Comparison of ENCODE assay signal across 1 cellular context in the genomic region with DNA sequence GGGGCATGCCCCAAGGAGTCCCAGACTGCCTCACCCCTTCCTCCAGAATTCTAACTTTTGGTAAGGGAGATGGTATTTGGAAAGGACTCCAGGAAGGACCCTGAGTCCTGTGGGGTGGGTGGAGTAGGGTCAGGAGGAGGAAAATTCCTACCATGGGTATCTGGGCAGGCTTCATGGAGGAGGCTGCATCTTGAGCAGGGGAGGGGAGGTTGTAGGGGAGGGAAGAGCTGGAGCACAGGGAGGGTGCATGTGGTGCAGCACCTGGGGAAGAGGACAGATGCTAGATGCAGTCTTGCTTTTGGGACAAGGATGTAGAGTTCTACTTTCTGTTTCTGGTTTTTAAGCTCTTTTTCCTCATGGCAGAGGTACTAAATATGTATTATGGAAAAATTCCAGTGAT.
TF ChIP-seq lines count a peak whose summit lies in the region.

No MANE protein-coding gene starts in this region.

TF ChIP-seq in SK-N-SH, 30 proteins besides CTCF, POLR2A, EP300 and RAD21 (continued from another document):
- TF ChIP-seq FOXM1 (IDR thresholded peaks at IDR 0.05; ENCODE audit: low read depth) (no peak), NRF1 (IDR thresholded peaks at IDR 0.05; ENCODE audit: low read depth, low read length) (no peak), JUND (IDR thresholded peaks at IDR 0.05) (no peak), ELF1 (IDR thresholded peaks at IDR 0.05) (no peak), EZH2phosphoT487 (IDR thresholded peaks at IDR 0.05; ENCODE audit: borderline replicate concordance, low read depth) (no peak), RFX5 (IDR thresholded peaks at IDR 0.05; ENCODE audit: low read length) (no peak)
- TF ChIP-seq, protein P1, sequence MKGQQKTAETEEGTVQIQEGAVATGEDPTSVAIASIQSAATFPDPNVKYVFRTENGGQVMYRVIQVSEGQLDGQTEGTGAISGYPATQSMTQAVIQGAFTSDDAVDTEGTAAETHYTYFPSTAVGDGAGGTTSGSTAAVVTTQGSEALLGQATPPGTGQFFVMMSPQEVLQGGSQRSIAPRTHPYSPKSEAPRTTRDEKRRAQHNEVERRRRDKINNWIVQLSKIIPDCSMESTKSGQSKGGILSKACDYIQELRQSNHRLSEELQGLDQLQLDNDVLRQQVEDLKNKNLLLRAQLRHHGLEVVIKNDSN (IDR thresholded peaks at IDR 0.05; ENCODE audit: borderline replicate concordance, low read depth) = no peak
- TF ChIP-seq, protein P2, sequence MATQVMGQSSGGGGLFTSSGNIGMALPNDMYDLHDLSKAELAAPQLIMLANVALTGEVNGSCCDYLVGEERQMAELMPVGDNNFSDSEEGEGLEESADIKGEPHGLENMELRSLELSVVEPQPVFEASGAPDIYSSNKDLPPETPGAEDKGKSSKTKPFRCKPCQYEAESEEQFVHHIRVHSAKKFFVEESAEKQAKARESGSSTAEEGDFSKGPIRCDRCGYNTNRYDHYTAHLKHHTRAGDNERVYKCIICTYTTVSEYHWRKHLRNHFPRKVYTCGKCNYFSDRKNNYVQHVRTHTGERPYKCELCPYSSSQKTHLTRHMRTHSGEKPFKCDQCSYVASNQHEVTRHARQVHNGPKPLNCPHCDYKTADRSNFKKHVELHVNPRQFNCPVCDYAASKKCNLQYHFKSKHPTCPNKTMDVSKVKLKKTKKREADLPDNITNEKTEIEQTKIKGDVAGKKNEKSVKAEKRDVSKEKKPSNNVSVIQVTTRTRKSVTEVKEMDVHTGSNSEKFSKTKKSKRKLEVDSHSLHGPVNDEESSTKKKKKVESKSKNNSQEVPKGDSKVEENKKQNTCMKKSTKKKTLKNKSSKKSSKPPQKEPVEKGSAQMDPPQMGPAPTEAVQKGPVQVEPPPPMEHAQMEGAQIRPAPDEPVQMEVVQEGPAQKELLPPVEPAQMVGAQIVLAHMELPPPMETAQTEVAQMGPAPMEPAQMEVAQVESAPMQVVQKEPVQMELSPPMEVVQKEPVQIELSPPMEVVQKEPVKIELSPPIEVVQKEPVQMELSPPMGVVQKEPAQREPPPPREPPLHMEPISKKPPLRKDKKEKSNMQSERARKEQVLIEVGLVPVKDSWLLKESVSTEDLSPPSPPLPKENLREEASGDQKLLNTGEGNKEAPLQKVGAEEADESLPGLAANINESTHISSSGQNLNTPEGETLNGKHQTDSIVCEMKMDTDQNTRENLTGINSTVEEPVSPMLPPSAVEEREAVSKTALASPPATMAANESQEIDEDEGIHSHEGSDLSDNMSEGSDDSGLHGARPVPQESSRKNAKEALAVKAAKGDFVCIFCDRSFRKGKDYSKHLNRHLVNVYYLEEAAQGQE (IDR thresholded peaks at IDR 0.05; ENCODE audit: low read depth, low read length) = no peak
- TF ChIP-seq, protein P3, sequence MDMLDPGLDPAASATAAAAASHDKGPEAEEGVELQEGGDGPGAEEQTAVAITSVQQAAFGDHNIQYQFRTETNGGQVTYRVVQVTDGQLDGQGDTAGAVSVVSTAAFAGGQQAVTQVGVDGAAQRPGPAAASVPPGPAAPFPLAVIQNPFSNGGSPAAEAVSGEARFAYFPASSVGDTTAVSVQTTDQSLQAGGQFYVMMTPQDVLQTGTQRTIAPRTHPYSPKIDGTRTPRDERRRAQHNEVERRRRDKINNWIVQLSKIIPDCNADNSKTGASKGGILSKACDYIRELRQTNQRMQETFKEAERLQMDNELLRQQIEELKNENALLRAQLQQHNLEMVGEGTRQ (IDR thresholded peaks at IDR 0.05; ENCODE audit: borderline replicate concordance, low read depth, low read length) = no peak
- TF ChIP-seq, protein P4, sequence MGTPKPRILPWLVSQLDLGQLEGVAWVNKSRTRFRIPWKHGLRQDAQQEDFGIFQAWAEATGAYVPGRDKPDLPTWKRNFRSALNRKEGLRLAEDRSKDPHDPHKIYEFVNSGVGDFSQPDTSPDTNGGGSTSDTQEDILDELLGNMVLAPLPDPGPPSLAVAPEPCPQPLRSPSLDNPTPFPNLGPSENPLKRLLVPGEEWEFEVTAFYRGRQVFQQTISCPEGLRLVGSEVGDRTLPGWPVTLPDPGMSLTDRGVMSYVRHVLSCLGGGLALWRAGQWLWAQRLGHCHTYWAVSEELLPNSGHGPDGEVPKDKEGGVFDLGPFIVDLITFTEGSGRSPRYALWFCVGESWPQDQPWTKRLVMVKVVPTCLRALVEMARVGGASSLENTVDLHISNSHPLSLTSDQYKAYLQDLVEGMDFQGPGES (IDR thresholded peaks at IDR 0.05; ENCODE audit: low read depth, low read length) = no peak
TF ChIP-seq in SK-N-SH: peak in this region for 0.
